13 cellular contexts compared by ENCODE assay signal in genomic region chr13:42355118-42355840, GRCh38.
A peak's percentile ranks its signal among the peaks of the same experiment; 100 is the strongest.
DNase-seq lines count a peak whose midpoint lies in the region; ATAC-seq and TF ChIP-seq lines count a peak whose summit lies in the region.
"Had no signal": no experiment of that assay in that cellular context is flagged by ENCODE, and none has a peak within 500 bp of the region (broad histone marks: within the 10 kb centered on the region; RNA-seq: fewer than 3 reads in every experiment).

No MANE protein-coding gene starts in this region.

- POLR2A ChIA-PET in CD8-positive, alpha-beta T cell (lab: Charles Lee): interaction anchor here (0.5 to 1.4 kb wide), 6 partner anchors 16 to 84 kb away, joined by 3 read pairs; partner anchors contain the start of gene AKAP11
- POLR2A ChIA-PET in RWPE1 (lab: Yijun Ruan, JAX; ENCODE audit: low non-redundant PET): no interaction called here

- intact Hi-C loops in CD8-positive, alpha-beta T cell (cut with DNase I, micrococcal nuclease): loop anchor here (1.0 to 10.0 kb wide), 4 partner anchors 37 to 220 kb away; partner anchors contain the start of gene TNFSF11 (in 2 of the 2)

- peak overlapping the region; percentile 13 for H3K27ac ChIP-seq in CD8-positive, alpha-beta T cell (ENCODE audit: low read depth, low read length)
- no peak overlapping the region for H3K27ac ChIP-seq in RWPE1
- H3K27ac ChIP-seq: left lung, psoas muscle had no signal

- H3K4me3 ChIP-seq in CD8-positive, alpha-beta T cell (ENCODE audit: low read depth, low read length): peak overlapping the region; percentile 12
- H3K4me3 ChIP-seq: left lung, psoas muscle had no signal

- DNase-seq in CD8-positive, alpha-beta T cell: peak; percentile 20 to 71 (median 50)
- DNase-seq in T-helper 2 cell treated with Interferon-gamma antibody and Interleukin-4, amounts not matched to agents 5 μg/mL and 100 μg/mL, for 36 hours (ENCODE audit: low spot score): peak; percentile 67
- DNase-seq in activated gamma-delta T cell treated with anti-CD3 and anti-CD28 coated beads, Interleukin-2, amount 50 U/mL, for 16 hours (ENCODE audit: low read depth): peak; percentile 41
- peak; percentile 46 for DNase-seq in stimulated activated CD4-positive, alpha-beta T cell treated with anti-CD3 and anti-CD28 coated beads, Interleukin-12 subunit alpha, Interleukin-12 subunit beta, amount 100 ng/mL, for 4 hours
- DNase-seq in NCI-H2029 treated with DMSO at 0.1 percent for 48 hours (lab: John Stamatoyannopoulos, UW) (no peak), RWPE1 (ENCODE audit: low spot score) (no peak), islet precursor cell (no peak)
- DNase-seq: amniotic stem cell, left lung, NCI-H1930, psoas muscle, SIG-M5 had no signal

- ATAC-seq in CD8-positive, alpha-beta T cell: peak; percentile 90
- no peak for ATAC-seq in HG03039 (IDR thresholded peaks at IDR 0.05; ENCODE audit: unreplicated experiment)
- ATAC-seq: psoas muscle had no signal

- H3K4me3 Mint-ChIP-seq in CD8-positive, alpha-beta T cell: peak overlapping the region; percentile 56
- H3K4me3 Mint-ChIP-seq in T-helper 2 cell treated with Interferon-gamma antibody and Interleukin-4, amounts not matched to agents 5 μg/mL and 100 μg/mL, for 36 hours: peak overlapping the region; percentile 78

- no peak for TF ChIP-seq CTCF in CD8-positive, alpha-beta T cell (IDR thresholded peaks at IDR 0.05)
- TF ChIP-seq CTCF in RWPE1 (conservative IDR thresholded peaks at IDR 0.05; ENCODE audit: low read depth): no peak

- peaks cover 28% of the 10 kb centered on the region for H3K4me1 Mint-ChIP-seq in CD8-positive, alpha-beta T cell (ENCODE audit: low read depth)
- H3K4me1 Mint-ChIP-seq in T-helper 2 cell treated with Interferon-gamma antibody and Interleukin-4, amounts not matched to agents 5 μg/mL and 100 μg/mL, for 36 hours (ENCODE audit: low read depth): peaks cover 45% of the 10 kb centered on the region

- CTCF ChIA-PET in CD8-positive, alpha-beta T cell (lab: Charles Lee): interaction anchor here (0.6 to 1.5 kb wide), 5 partner anchors 13 to 123 kb away, joined by 3 to 6 read pairs (median 4); no protein-coding TSS in a partner anchor
- CTCF ChIA-PET in RWPE1 (lab: Yijun Ruan, JAX): no interaction called here

- no peaks in the 10 kb centered on the region for H3K27me3 ChIP-seq in CD8-positive, alpha-beta T cell (ENCODE audit: insufficient read depth, low read length)
- H3K27me3 ChIP-seq: left lung had no signal

- no peaks in the 10 kb centered on the region for H3K36me3 ChIP-seq in CD8-positive, alpha-beta T cell (ENCODE audit: insufficient read depth, low read length)
- H3K36me3 ChIP-seq: left lung had no signal

- peak overlapping the region; percentile 88 for H3K27ac Mint-ChIP-seq in CD8-positive, alpha-beta T cell
- peak overlapping the region; percentile 96 for H3K27ac Mint-ChIP-seq in T-helper 2 cell treated with Interferon-gamma antibody and Interleukin-4, amounts not matched to agents 5 μg/mL and 100 μg/mL, for 36 hours

- peaks cover 25% of the 10 kb centered on the region for H3K4me1 ChIP-seq in CD8-positive, alpha-beta T cell (ENCODE audit: insufficient read depth, low read length)
- H3K4me1 ChIP-seq: left lung, psoas muscle had no signal

- H3K27me3 Mint-ChIP-seq in CD8-positive, alpha-beta T cell (ENCODE audit: low read depth): no peaks in the 10 kb centered on the region
- no peaks in the 10 kb centered on the region for H3K27me3 Mint-ChIP-seq in T-helper 2 cell treated with Interferon-gamma antibody and Interleukin-4, amounts not matched to agents 5 μg/mL and 100 μg/mL, for 36 hours (ENCODE audit: low read depth)

- H3K9me3 ChIP-seq in CD8-positive, alpha-beta T cell (ENCODE audit: low read length): no peaks in the 10 kb centered on the region
- H3K9me3 ChIP-seq: left lung, psoas muscle had no signal

- no peaks in the 10 kb centered on the region for H3K36me3 Mint-ChIP-seq in CD8-positive, alpha-beta T cell
- H3K36me3 Mint-ChIP-seq in T-helper 2 cell treated with Interferon-gamma antibody and Interleukin-4, amounts not matched to agents 5 μg/mL and 100 μg/mL, for 36 hours (ENCODE audit: low read depth): peaks cover 9% of the 10 kb centered on the region

- H3K9me3 Mint-ChIP-seq in CD8-positive, alpha-beta T cell: no peaks in the 10 kb centered on the region
- peaks cover 6% of the 10 kb centered on the region for H3K9me3 Mint-ChIP-seq in T-helper 2 cell treated with Interferon-gamma antibody and Interleukin-4, amounts not matched to agents 5 μg/mL and 100 μg/mL, for 36 hours

Comparison
In these comparisons a context has a peak if more than half of its experiments do, and no peak if none do; other contexts are left out.
1. DNase-seq: peak in CD8-positive, alpha-beta T cell (7 of 7), T-helper 2 cell treated with Interferon-gamma antibody and Interleukin-4, amounts not matched to agents 5 μg/mL and 100 μg/mL, for 36 hours (single experiment), activated gamma-delta T cell treated with anti-CD3 and anti-CD28 coated beads, Interleukin-2, amount 50 U/mL, for 16 hours (single experiment) and stimulated activated CD4-positive, alpha-beta T cell treated with anti-CD3 and anti-CD28 coated beads, Interleukin-12 subunit alpha, Interleukin-12 subunit beta, amount 100 ng/mL, for 4 hours (single experiment); none in NCI-H2029 treated with DMSO at 0.1 percent for 48 hours (single experiment), RWPE1 (single experiment) and islet precursor cell (single experiment).